2 cellular contexts compared by ENCODE assay signal in genomic region chr2:9110893-9111569, GRCh38.
TF ChIP-seq lines count a peak whose summit lies in the region.

No MANE protein-coding gene starts in this region.

TF ChIP-seq in A549, 52 proteins besides CTCF, POLR2A, EP300 and RAD21 (continued from another document):
- TF ChIP-seq JUNB (IDR thresholded peaks at IDR 0.05) (no peak), NR3C1 (IDR thresholded peaks at IDR 0.05) (no peak), FOXS1 (CRISPR knock-in tag; IDR thresholded peaks at IDR 0.05) (no peak), BHLHE40 (IDR thresholded peaks at IDR 0.05; ENCODE audit: low read depth, low read length) (no peak), ESRRA (IDR thresholded peaks at IDR 0.05; ENCODE audit: borderline replicate concordance, low read length) (no peak), CHD2 (IDR thresholded peaks at IDR 0.05; ENCODE audit: low read length, partially characterized antibody) (no peak), ZNF302 (CRISPR knock-in tag; IDR thresholded peaks at IDR 0.05) (no peak), ZSCAN20 (CRISPR knock-in tag; IDR thresholded peaks at IDR 0.05) (no peak)
- TF ChIP-seq, protein P1, sequence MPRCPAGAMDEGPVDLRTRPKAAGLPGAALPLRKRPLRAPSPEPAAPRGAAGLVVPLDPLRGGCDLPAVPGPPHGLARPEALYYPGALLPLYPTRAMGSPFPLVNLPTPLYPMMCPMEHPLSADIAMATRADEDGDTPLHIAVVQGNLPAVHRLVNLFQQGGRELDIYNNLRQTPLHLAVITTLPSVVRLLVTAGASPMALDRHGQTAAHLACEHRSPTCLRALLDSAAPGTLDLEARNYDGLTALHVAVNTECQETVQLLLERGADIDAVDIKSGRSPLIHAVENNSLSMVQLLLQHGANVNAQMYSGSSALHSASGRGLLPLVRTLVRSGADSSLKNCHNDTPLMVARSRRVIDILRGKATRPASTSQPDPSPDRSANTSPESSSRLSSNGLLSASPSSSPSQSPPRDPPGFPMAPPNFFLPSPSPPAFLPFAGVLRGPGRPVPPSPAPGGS (IDR thresholded peaks at IDR 0.05): no peak

TF ChIP-seq in SK-N-SH, 30 proteins besides CTCF, POLR2A, EP300 and RAD21:
- TF ChIP-seq REST (IDR thresholded peaks at IDR 0.05; ENCODE audit: low read depth, low read length) (no peak), SMC3 (IDR thresholded peaks at IDR 0.05; ENCODE audit: low read depth, low read length) (peak; percentile 22; the same call in 1 of the 2 replicates)
TF ChIP-seq in SK-N-SH: peak in this region for 1.
